ENCODE assay signal across 13 cellular contexts in the genomic region with DNA sequence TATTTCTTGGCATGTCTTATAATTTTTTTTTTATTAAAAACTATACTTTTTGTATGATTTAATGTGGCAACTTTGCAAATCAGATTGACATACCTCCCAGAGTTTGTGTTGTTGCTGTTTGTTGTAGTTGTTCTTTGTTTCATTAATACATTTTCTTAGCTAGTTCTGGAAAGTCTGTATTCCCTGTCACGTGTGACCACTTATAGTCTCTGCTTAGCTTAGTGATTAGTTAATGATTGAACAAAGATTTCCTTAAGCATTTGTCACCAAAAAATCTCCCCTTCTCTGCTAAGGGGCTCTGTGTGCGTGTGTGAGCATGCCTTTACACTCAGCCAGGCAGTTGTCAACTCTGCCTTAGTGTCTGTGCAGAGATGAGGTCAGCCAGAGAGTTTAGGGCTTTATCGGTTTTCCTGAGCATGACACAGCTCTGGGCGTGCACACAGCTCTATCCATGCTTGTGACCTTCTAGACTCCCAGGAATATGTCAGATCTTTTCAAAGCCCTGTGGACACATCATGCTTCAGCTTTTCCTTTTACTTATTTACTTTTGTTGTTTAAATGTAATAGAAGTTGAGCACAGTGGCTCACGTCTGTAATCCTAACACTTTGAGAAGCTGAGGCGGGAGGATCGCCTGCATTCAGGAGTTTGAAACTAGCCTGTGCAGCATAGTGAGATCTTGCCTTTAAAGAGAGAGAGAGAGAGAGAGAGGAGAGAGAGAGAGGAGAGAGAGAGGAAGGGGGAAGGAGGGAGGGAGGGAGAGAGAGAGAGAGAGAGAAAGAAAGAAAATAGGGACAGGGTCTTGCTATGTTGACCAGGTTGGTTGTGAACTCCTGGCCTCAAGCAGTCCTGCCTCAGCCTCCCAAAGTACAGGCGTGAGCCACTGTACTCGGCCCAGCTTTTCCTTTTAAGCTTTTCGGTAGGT. TPM values are rescaled to one million over a fixed set of nuclear protein-coding genes. Genes with fewer than 3 reads are reported as not detected.
DNase-seq lines count a peak whose midpoint lies in the region; ATAC-seq and TF ChIP-seq lines count a peak whose summit lies in the region.
"Had no signal": no experiment of that assay in that cellular context is flagged by ENCODE, and none has a peak within 500 bp of the region (broad histone marks: within the 10 kb centered on the region; RNA-seq: fewer than 3 reads in every experiment).

No MANE protein-coding gene starts in this region.

- H3K27me3 ChIP-seq in MG63 (no peaks in the 10 kb centered on the region; the same call in 1 of the 2 replicates), thyroid gland (no peaks in the 10 kb centered on the region), body of pancreas (no peaks in the 10 kb centered on the region)

- no peak overlapping the region for H3K4me3 ChIP-seq in MG63
- no peak overlapping the region for H3K4me3 ChIP-seq in thyroid gland (replicated peaks in 1 of 3)
- no peak overlapping the region for H3K4me3 ChIP-seq in body of pancreas
- H3K4me3 ChIP-seq: skin epidermis had no signal

- WGBS in thyroid gland, 2 donors: 75 to 84% methylated on average over 9 to 10 of the region's 10 CpGs
- 41 to 44% methylated on average over 10 of the region's 10 CpGs for WGBS in body of pancreas, 2 donors

- no peaks in the 10 kb centered on the region for H3K36me3 ChIP-seq in MG63
- H3K36me3 ChIP-seq in thyroid gland: no peaks in the 10 kb centered on the region
- no peaks in the 10 kb centered on the region for H3K36me3 ChIP-seq in body of pancreas (replicated peaks in 1 of 2; ENCODE audit: insufficient read depth in 1 of 2, low read depth in 2 of 2)

- no peaks in the 10 kb centered on the region for H3K9me3 ChIP-seq in MG63
- H3K9me3 ChIP-seq in thyroid gland: no peaks in the 10 kb centered on the region
- H3K9me3 ChIP-seq in body of pancreas: no peaks in the 10 kb centered on the region

- no peaks in the 10 kb centered on the region for H3K36me3 Mint-ChIP-seq in brain
- peaks cover 3 to 4% of the 10 kb centered on the region in 2 donors for H3K36me3 Mint-ChIP-seq in stimulated activated naive B cell treated with anti-CD40 and anti-IgM and Interleukin-4, amounts not matched to agents 10 μg/mL and 1 μg/mL and 100 μg/mL, for 72 hours

- H3K4me3 Mint-ChIP-seq in brain: no peak overlapping the region
- H3K4me3 Mint-ChIP-seq in stimulated activated naive B cell treated with anti-CD40 and anti-IgM and Interleukin-4, amounts not matched to agents 10 μg/mL and 1 μg/mL and 100 μg/mL, for 72 hours: no peak overlapping the region
- H3K4me3 Mint-ChIP-seq: neural crest cell had no signal

- peak overlapping the region in 2 of 3 donors; percentile 76 to 85 for H3K27ac ChIP-seq in thyroid gland
- H3K27ac ChIP-seq in body of pancreas: no peak overlapping the region
- H3K27ac ChIP-seq: skin epidermis had no signal

- peak overlapping the region in 3 of 5 experiments; percentile 22 to 86 (median 70) for H3K27ac Mint-ChIP-seq in brain
- no peak overlapping the region for H3K27ac Mint-ChIP-seq in stimulated activated naive B cell treated with anti-CD40 and anti-IgM and Interleukin-4, amounts not matched to agents 10 μg/mL and 1 μg/mL and 100 μg/mL, for 72 hours

- TF ChIP-seq POLR2A in thyroid gland (IDR thresholded peaks at IDR 0.05) (no peak), body of pancreas (IDR thresholded peaks at IDR 0.05) (no peak)

- intact Hi-C loops in thyroid gland (cut with DNase I): loop anchor here (5.0 kb wide), 1 partner anchor 84 kb away; the partner anchor contains the start of gene TTYH2
- intact Hi-C loops in body of pancreas (cut with DNase I): no loop called here

- TF ChIP-seq CTCF in brain (conservative IDR thresholded peaks at IDR 0.05): no peak
- TF ChIP-seq CTCF in thyroid gland (IDR thresholded peaks at IDR 0.05): no peak
- TF ChIP-seq CTCF in body of pancreas (IDR thresholded peaks at IDR 0.05): no peak

- H3K4me1 Mint-ChIP-seq in brain: peaks cover 34% of the 10 kb centered on the region
- H3K4me1 Mint-ChIP-seq in stimulated activated naive B cell treated with anti-CD40 and anti-IgM and Interleukin-4, amounts not matched to agents 10 μg/mL and 1 μg/mL and 100 μg/mL, for 72 hours: peaks cover 0 to 5% of the 10 kb centered on the region in 2 donors

- peaks cover 0 to 17% (median 8%) of the 10 kb centered on the region in 5 experiments for H3K9me3 Mint-ChIP-seq in brain
- peaks cover 2 to 4% of the 10 kb centered on the region in 2 donors for H3K9me3 Mint-ChIP-seq in stimulated activated naive B cell treated with anti-CD40 and anti-IgM and Interleukin-4, amounts not matched to agents 10 μg/mL and 1 μg/mL and 100 μg/mL, for 72 hours
- H3K9me3 Mint-ChIP-seq: neural crest cell had no signal

- H3K4me1 ChIP-seq in thyroid gland: peaks cover 33 to 44% of the 10 kb centered on the region in 2 donors
- H3K4me1 ChIP-seq in body of pancreas: peaks cover 8% of the 10 kb centered on the region

- ATAC-seq in stimulated activated naive B cell treated with anti-CD40 and anti-IgM and Interleukin-4, amounts not matched to agents 10 μg/mL and 1 μg/mL and 100 μg/mL, for 72 hours (replicated peaks): no peak
- ATAC-seq in HG03342 (IDR thresholded peaks at IDR 0.05; ENCODE audit: unreplicated experiment) (no peak), body of pancreas (no peak)

- H3K27me3 Mint-ChIP-seq in brain: peaks cover 12% of the 10 kb centered on the region
- peaks cover 24 to 34% of the 10 kb centered on the region in 2 donors for H3K27me3 Mint-ChIP-seq in stimulated activated naive B cell treated with anti-CD40 and anti-IgM and Interleukin-4, amounts not matched to agents 10 μg/mL and 1 μg/mL and 100 μg/mL, for 72 hours

- DNase-seq in MG63 (peak; percentile 50), kidney tubule cell (ENCODE audit: low spot score) (peak; percentile 83), thyroid gland (no peak), body of pancreas (no peak)
- DNase-seq in stimulated activated naive B cell treated with anti-CD40 and anti-IgM and Interleukin-4, amounts not matched to agents 10 μg/mL and 1 μg/mL and 100 μg/mL, for 72 hours: no peak
- DNase-seq in stimulated activated CD4-positive, alpha-beta T cell treated with anti-CD3 and anti-CD28 coated beads, Interleukin-12 subunit alpha, Interleukin-12 subunit beta, amount 100 ng/mL, for 4 hours: no peak
- DNase-seq: effector CD8-positive, alpha-beta T cell had no signal

RNA-seq across cellular contexts. Expression of gene DNAI2, which starts 21.9 kb away (rescaled TPM):
- not detected in 2 replicates for total RNA-seq in MG63 (2014; rRNA removed; shearing (Covaris generic); ENCODE audit: low replicate concordance)
- polyA plus RNA-seq in brain (ENCODE audit: insufficient read depth, low read depth, low replicate concordance): 0.56 TPM
- under 1 TPM in 1 of 4 donors, not detected in 3; 0.13 TPM for total RNA-seq in thyroid gland
- not detected for total RNA-seq in body of pancreas
- total RNA-seq: glomerular endothelial cell, kidney epithelial cell, neural crest cell had no signal

RNA-seq across cellular contexts. Expression of gene KIF19, which starts 30.1 kb away (rescaled TPM):
- not detected in 2 replicates for total RNA-seq in MG63 (2014; rRNA removed; shearing (Covaris generic); ENCODE audit: low replicate concordance)
- polyA plus RNA-seq in brain (ENCODE audit: insufficient read depth, low read depth, low replicate concordance): 48.2 TPM
- total RNA-seq in thyroid gland (1 to 10 TPM in 3 of 4 donors, under 1 TPM in 1; 0.94 to 7.7 (median 2.2) TPM), body of pancreas (1 to 10 TPM; 2.3 to 3.3 TPM)
- total RNA-seq: kidney epithelial cell had no signal

Comparison
In these comparisons a context has a peak if more than half of its experiments do, and no peak if none do; other contexts are left out.
1. DNase-seq: peak in MG63 (single experiment) and kidney tubule cell (single experiment); none in thyroid gland (0 of 2), stimulated activated naive B cell treated with anti-CD40 and anti-IgM and Interleukin-4, amounts not matched to agents 10 μg/mL and 1 μg/mL and 100 μg/mL, for 72 hours (single experiment), stimulated activated CD4-positive, alpha-beta T cell treated with anti-CD3 and anti-CD28 coated beads, Interleukin-12 subunit alpha, Interleukin-12 subunit beta, amount 100 ng/mL, for 4 hours (single experiment) and body of pancreas (0 of 4).
2. H3K27ac ChIP-seq: peak in thyroid gland (2 of 3); none in body of pancreas (0 of 4).